Comparison of ENCODE assay signal across 26 cellular contexts in the genomic region with DNA sequence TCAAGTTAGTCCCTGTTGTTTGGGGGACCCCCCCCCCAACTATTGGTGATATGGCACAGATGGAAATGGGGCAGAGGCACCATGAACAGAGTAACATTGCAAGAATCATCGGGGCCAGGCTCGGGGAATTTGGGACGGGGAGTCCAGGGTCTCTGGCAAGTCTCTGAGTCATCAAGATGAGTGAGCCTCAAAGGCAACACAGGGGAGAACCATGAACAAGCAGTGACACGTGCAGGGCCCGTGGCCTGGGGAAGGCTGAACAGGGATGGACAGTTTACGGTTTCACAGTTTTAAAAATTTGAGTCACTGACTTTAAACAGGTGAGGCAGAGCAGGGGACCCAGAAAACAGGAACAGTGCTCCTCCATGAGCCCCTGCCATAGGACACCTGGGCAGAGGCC. TPM values are rescaled to one million over a fixed set of nuclear protein-coding genes. Genes with fewer than 3 reads are reported as not detected.
DNase-seq lines count a peak whose midpoint lies in the region; ATAC-seq and TF ChIP-seq lines count a peak whose summit lies in the region.
"Had no signal": no experiment of that assay in that cellular context is flagged by ENCODE, and none has a peak within 500 bp of the region (broad histone marks: within the 10 kb centered on the region; RNA-seq: fewer than 3 reads in every experiment).

No MANE protein-coding gene starts in this region.

- H3K9me3 Mint-ChIP-seq in stimulated activated effector memory CD8-positive, alpha-beta T cell treated with anti-CD3 and anti-CD28 coated beads, Interleukin-12 subunit alpha, Interleukin-12 subunit beta, amount 100 ng/mL, for 72 hours: no peaks in the 10 kb centered on the region
- H3K9me3 Mint-ChIP-seq: activated T-cell treated with anti-CD3 and anti-CD28 coated beads, Interleukin-2, amount 50 U/mL, for 24 hours; neural crest cell; stimulated activated memory B cell treated with anti-CD40 and anti-IgM and Interleukin-4, amounts not matched to agents 10 μg/mL and 1 μg/mL and 100 μg/mL, for 72 hours had no signal

- POLR2A ChIA-PET in RWPE1 (lab: Yijun Ruan, JAX; ENCODE audit: low non-redundant PET): no interaction called here

- peaks cover 7% of the 10 kb centered on the region for H3K4me1 Mint-ChIP-seq in stimulated activated effector memory CD8-positive, alpha-beta T cell treated with anti-CD3 and anti-CD28 coated beads, Interleukin-12 subunit alpha, Interleukin-12 subunit beta, amount 100 ng/mL, for 72 hours

- no peak for TF ChIP-seq CTCF in RWPE1 (conservative IDR thresholded peaks at IDR 0.05; ENCODE audit: low read depth)

- H3K27ac ChIP-seq in RWPE1: peak overlapping the region; percentile 78
- peak overlapping the region; percentile 58 for H3K27ac ChIP-seq in epithelial cell of prostate
- H3K27ac ChIP-seq: heart right ventricle had no signal

- ATAC-seq in stimulated activated effector memory CD8-positive, alpha-beta T cell treated with anti-CD3 and anti-CD28 coated beads, Interleukin-12 subunit alpha, Interleukin-12 subunit beta, amount 100 ng/mL, for 72 hours: peak; percentile 5
- no peak for ATAC-seq in GM19395 (IDR thresholded peaks at IDR 0.05; ENCODE audit: unreplicated experiment)
- ATAC-seq: right cardiac atrium; SK-N-SH treated with all-trans-retinoic acid at 6 μM for 48 hours; stimulated activated memory B cell treated with anti-CD40 and anti-IgM and Interleukin-4, amounts not matched to agents 10 μg/mL and 1 μg/mL and 100 μg/mL, for 72 hours had no signal

- no peak overlapping the region for H3K27ac Mint-ChIP-seq in stimulated activated effector memory CD8-positive, alpha-beta T cell treated with anti-CD3 and anti-CD28 coated beads, Interleukin-12 subunit alpha, Interleukin-12 subunit beta, amount 100 ng/mL, for 72 hours
- H3K27ac Mint-ChIP-seq: activated T-cell treated with anti-CD3 and anti-CD28 coated beads, Interleukin-2, amount 50 U/mL, for 24 hours; stimulated activated memory B cell treated with anti-CD40 and anti-IgM and Interleukin-4, amounts not matched to agents 10 μg/mL and 1 μg/mL and 100 μg/mL, for 72 hours had no signal

- H3K4me3 Mint-ChIP-seq in stimulated activated effector memory CD8-positive, alpha-beta T cell treated with anti-CD3 and anti-CD28 coated beads, Interleukin-12 subunit alpha, Interleukin-12 subunit beta, amount 100 ng/mL, for 72 hours: no peak overlapping the region
- H3K4me3 Mint-ChIP-seq: activated T-cell treated with anti-CD3 and anti-CD28 coated beads, Interleukin-2, amount 50 U/mL, for 24 hours; neural crest cell; stimulated activated memory B cell treated with anti-CD40 and anti-IgM and Interleukin-4, amounts not matched to agents 10 μg/mL and 1 μg/mL and 100 μg/mL, for 72 hours had no signal

- H3K36me3 Mint-ChIP-seq in stimulated activated effector memory CD8-positive, alpha-beta T cell treated with anti-CD3 and anti-CD28 coated beads, Interleukin-12 subunit alpha, Interleukin-12 subunit beta, amount 100 ng/mL, for 72 hours: no peaks in the 10 kb centered on the region
- H3K36me3 Mint-ChIP-seq: stimulated activated memory B cell treated with anti-CD40 and anti-IgM and Interleukin-4, amounts not matched to agents 10 μg/mL and 1 μg/mL and 100 μg/mL, for 72 hours had no signal

- CTCF ChIA-PET in RWPE1 (lab: Yijun Ruan, JAX): no interaction called here

- peak; percentile 24 for DNase-seq in LHCN-M2 (ENCODE audit: low read depth)
- DNase-seq in RWPE1 (ENCODE audit: low spot score): peak; percentile 92
- DNase-seq in epithelial cell of prostate (ENCODE audit: low read depth, low spot score): peak; percentile 52
- no peak for DNase-seq in stimulated activated effector memory CD8-positive, alpha-beta T cell treated with anti-CD3 and anti-CD28 coated beads, Interleukin-12 subunit alpha, Interleukin-12 subunit beta, amount 100 ng/mL, for 72 hours (ENCODE audit: low spot score in 2 of 2)
- DNase-seq in mucosa of gallbladder (ENCODE audit: low spot score): no peak
- DNase-seq in NCI-H82 treated with DMSO at 0.1 percent for 48 hours (lab: John Stamatoyannopoulos, UW; ENCODE audit: unreplicated experiment): no peak
- DNase-seq: activated CD4-positive, alpha-beta T cell treated with anti-CD3 and anti-CD28 coated beads for 4 hours; activated gamma-delta T cell treated with Interleukin-2 at 50 U/mL for 16 hours; activated T-cell treated with anti-CD3 and anti-CD28 coated beads, Interleukin-2, amount 50 U/mL, for 24 hours; Calu3; DMS79 treated with DMSO at 0.1 percent for 48 hours; foreskin fibroblast; heart right ventricle; Kasumi-1; NCI-H1092 treated with DMSO at 0.1 percent for 48 hours; NCI-H1930; NCI-H526 treated with DMSO at 0.1 percent for 48 hours; right cardiac atrium; stimulated activated CD4-positive, alpha-beta T cell treated with anti-CD3 and anti-CD28 coated beads, Interleukin-12 subunit alpha, Interleukin-12 subunit beta, amount 100 ng/mL, for 4 hours; stimulated activated CD4-positive, alpha-beta T cell treated with anti-CD3 and anti-CD28 coated beads, Interleukin-4, amount 100 ng/mL, for 24 hours; T-helper 2 cell had no signal

RNA-seq across cellular contexts. Expression of a gene that starts 24.1 kb away (rescaled TPM):
- total RNA-seq in LHCN-M2 (2014; rRNA removed) (27.1 and 40.2 TPM in 2 replicates), mucosa of gallbladder (23.5 TPM)
- polyA plus RNA-seq in LHCN-M2 (2012): 16.3 TPM
- total RNA-seq: activated CD8-positive, alpha-beta memory T cell treated with anti-CD3 and anti-CD28 coated beads for 36 hours had no signal

Comparison
In these comparisons a context has a peak if more than half of its experiments do, and no peak if none do; other contexts are left out.
1. DNase-seq: peak in LHCN-M2 (single experiment), RWPE1 (single experiment) and epithelial cell of prostate (single experiment); none in stimulated activated effector memory CD8-positive, alpha-beta T cell treated with anti-CD3 and anti-CD28 coated beads, Interleukin-12 subunit alpha, Interleukin-12 subunit beta, amount 100 ng/mL, for 72 hours (0 of 2), mucosa of gallbladder (single experiment) and NCI-H82 treated with DMSO at 0.1 percent for 48 hours (single experiment).